ENCODE assay signal across 13 cellular contexts in the genomic region with DNA sequence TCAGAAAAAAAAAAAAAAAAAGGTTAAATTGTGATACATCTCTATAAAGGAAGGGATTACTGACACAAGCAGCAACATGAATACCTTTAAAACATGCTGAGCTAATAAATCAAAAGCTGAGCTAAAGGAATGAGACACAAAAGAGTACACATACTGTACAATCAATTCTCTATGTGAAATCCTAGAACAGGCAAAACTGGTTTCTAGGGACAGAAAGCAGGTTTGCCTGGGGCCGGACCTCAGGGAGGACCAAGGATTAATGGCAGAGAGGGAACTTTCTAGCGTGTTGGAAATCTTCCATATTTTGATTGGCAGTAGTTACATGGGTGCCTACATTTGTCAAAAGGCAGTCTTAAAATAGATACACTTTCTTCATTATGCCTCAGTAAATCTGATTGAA. TPM values are rescaled to one million over a fixed set of nuclear protein-coding genes. Genes with fewer than 3 reads are reported as not detected.
DNase-seq lines count a peak whose midpoint lies in the region; ATAC-seq and TF ChIP-seq lines count a peak whose summit lies in the region.
"Had no signal": no experiment of that assay in that cellular context is flagged by ENCODE, and none has a peak within 500 bp of the region (broad histone marks: within the 10 kb centered on the region; RNA-seq: fewer than 3 reads in every experiment).

No MANE protein-coding gene starts in this region.

- H3K4me1 Mint-ChIP-seq in immature natural killer cell = peaks cover 11 to 31% of the 10 kb centered on the region in 2 donors
- H3K4me1 Mint-ChIP-seq in stimulated activated memory B cell treated with anti-CD40 and anti-IgM and Interleukin-4, amounts not matched to agents 10 μg/mL and 1 μg/mL and 100 μg/mL, for 72 hours = peaks cover 8% of the 10 kb centered on the region

- no peaks in the 10 kb centered on the region for H3K9me3 Mint-ChIP-seq in immature natural killer cell
- no peaks in the 10 kb centered on the region for H3K9me3 Mint-ChIP-seq in stimulated activated memory B cell treated with anti-CD40 and anti-IgM and Interleukin-4, amounts not matched to agents 10 μg/mL and 1 μg/mL and 100 μg/mL, for 72 hours

- H3K36me3 Mint-ChIP-seq in immature natural killer cell = peaks cover 0 to 15% (median 0%) of the 10 kb centered on the region in 3 donors
- H3K36me3 Mint-ChIP-seq in stimulated activated memory B cell treated with anti-CD40 and anti-IgM and Interleukin-4, amounts not matched to agents 10 μg/mL and 1 μg/mL and 100 μg/mL, for 72 hours = peaks cover 39% of the 10 kb centered on the region

- ATAC-seq in stimulated activated memory B cell treated with anti-CD40 and anti-IgM and Interleukin-4, amounts not matched to agents 10 μg/mL and 1 μg/mL and 100 μg/mL, for 72 hours = no peak

- H3K27me3 Mint-ChIP-seq in immature natural killer cell (ENCODE audit: low read depth in 3 of 3) = peaks cover 0 to 4% (median 3%) of the 10 kb centered on the region in 3 donors
- no peaks in the 10 kb centered on the region for H3K27me3 Mint-ChIP-seq in stimulated activated memory B cell treated with anti-CD40 and anti-IgM and Interleukin-4, amounts not matched to agents 10 μg/mL and 1 μg/mL and 100 μg/mL, for 72 hours

- H3K4me3 Mint-ChIP-seq in immature natural killer cell = no peak overlapping the region
- no peak overlapping the region for H3K4me3 Mint-ChIP-seq in stimulated activated memory B cell treated with anti-CD40 and anti-IgM and Interleukin-4, amounts not matched to agents 10 μg/mL and 1 μg/mL and 100 μg/mL, for 72 hours

- TF ChIP-seq EP300 in Ishikawa (IDR thresholded peaks at IDR 0.05; ENCODE audit: borderline replicate concordance) = peak; percentile 63

- DNase-seq in immature natural killer cell = no peak
- DNase-seq in activated gamma-delta T cell (lab: John Stamatoyannopoulos, UW) = no peak
- DNase-seq: activated CD4-positive, alpha-beta T cell treated with anti-CD3 and anti-CD28 coated beads, Interleukin-2, amount 50 U/mL, for 48 hours; NCI-H446; Peyer's patch; right lobe of liver; T-helper 2 cell had no signal

- TF ChIP-seq RAD21 in Ishikawa (IDR thresholded peaks at IDR 0.05; ENCODE audit: low read depth) = peak; percentile 11; the same call in 1 of the 2 replicates

- no peak overlapping the region for H3K27ac Mint-ChIP-seq in immature natural killer cell
- H3K27ac Mint-ChIP-seq in stimulated activated memory B cell treated with anti-CD40 and anti-IgM and Interleukin-4, amounts not matched to agents 10 μg/mL and 1 μg/mL and 100 μg/mL, for 72 hours = no peak overlapping the region

- H3K27ac ChIP-seq in angular gyrus (ENCODE audit: low read depth, low read length) (peak overlapping the region; percentile 89), layer of hippocampus (ENCODE audit: low read depth, low read length) (peak overlapping the region; percentile 76), temporal lobe (ENCODE audit: low read depth, low read length) (peak overlapping the region; percentile 67)
- H3K27ac ChIP-seq: Peyer's patch, right lobe of liver had no signal

- H3K27me3 ChIP-seq in layer of hippocampus (ENCODE audit: control insufficient read depth, insufficient read depth, low read length) = no peaks in the 10 kb centered on the region
- H3K27me3 ChIP-seq: Peyer's patch, right lobe of liver had no signal

TF ChIP-seq in Ishikawa, 13 proteins besides CTCF, POLR2A, EP300 and RAD21:
- no peak for TF ChIP-seq FOXM1 (IDR thresholded peaks at IDR 0.05; ENCODE audit: borderline replicate concordance, low read depth)
- TF ChIP-seq TEAD4 (IDR thresholded peaks at IDR 0.05) = peak; percentile 50; the same call in 1 of the 2 replicates
- no peak for TF ChIP-seq ZBTB7A (IDR thresholded peaks at IDR 0.05; ENCODE audit: low read depth)
- peak; percentile 70 for TF ChIP-seq TCF12 (IDR thresholded peaks at IDR 0.05; ENCODE audit: low read depth)
- TF ChIP-seq YY1 (IDR thresholded peaks at IDR 0.05; ENCODE audit: low read depth) = peak; percentile 49; the same call in 1 of the 2 replicates
- TF ChIP-seq, protein P1, sequence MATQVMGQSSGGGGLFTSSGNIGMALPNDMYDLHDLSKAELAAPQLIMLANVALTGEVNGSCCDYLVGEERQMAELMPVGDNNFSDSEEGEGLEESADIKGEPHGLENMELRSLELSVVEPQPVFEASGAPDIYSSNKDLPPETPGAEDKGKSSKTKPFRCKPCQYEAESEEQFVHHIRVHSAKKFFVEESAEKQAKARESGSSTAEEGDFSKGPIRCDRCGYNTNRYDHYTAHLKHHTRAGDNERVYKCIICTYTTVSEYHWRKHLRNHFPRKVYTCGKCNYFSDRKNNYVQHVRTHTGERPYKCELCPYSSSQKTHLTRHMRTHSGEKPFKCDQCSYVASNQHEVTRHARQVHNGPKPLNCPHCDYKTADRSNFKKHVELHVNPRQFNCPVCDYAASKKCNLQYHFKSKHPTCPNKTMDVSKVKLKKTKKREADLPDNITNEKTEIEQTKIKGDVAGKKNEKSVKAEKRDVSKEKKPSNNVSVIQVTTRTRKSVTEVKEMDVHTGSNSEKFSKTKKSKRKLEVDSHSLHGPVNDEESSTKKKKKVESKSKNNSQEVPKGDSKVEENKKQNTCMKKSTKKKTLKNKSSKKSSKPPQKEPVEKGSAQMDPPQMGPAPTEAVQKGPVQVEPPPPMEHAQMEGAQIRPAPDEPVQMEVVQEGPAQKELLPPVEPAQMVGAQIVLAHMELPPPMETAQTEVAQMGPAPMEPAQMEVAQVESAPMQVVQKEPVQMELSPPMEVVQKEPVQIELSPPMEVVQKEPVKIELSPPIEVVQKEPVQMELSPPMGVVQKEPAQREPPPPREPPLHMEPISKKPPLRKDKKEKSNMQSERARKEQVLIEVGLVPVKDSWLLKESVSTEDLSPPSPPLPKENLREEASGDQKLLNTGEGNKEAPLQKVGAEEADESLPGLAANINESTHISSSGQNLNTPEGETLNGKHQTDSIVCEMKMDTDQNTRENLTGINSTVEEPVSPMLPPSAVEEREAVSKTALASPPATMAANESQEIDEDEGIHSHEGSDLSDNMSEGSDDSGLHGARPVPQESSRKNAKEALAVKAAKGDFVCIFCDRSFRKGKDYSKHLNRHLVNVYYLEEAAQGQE (IDR thresholded peaks at IDR 0.05; ENCODE audit: low read depth) = no peak
- TF ChIP-seq EGR1 (IDR thresholded peaks at IDR 0.05) = no peak
- TF ChIP-seq, protein P2, sequence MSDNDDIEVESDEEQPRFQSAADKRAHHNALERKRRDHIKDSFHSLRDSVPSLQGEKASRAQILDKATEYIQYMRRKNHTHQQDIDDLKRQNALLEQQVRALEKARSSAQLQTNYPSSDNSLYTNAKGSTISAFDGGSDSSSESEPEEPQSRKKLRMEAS (IDR thresholded peaks at IDR 0.05) = no peak
- peak; percentile 75 for TF ChIP-seq NFIC (IDR thresholded peaks at IDR 0.05)

RNA-seq across cellular contexts. Expression of a gene that starts 52.5 kb away (rescaled TPM):
- 0.25 TPM for total RNA-seq in temporal lobe
- not detected for polyA plus RNA-seq in immature natural killer cell
- total RNA-seq: Peyer's patch, right lobe of liver, subcutaneous adipose tissue had no signal
